In genomic region chr1:228415853-228416216, GRCh38 we compare ENCODE assay signal across 1 cellular context.
TF ChIP-seq lines count a peak whose summit lies in the region.

No MANE protein-coding gene starts in this region.

TF ChIP-seq in K562, 482 proteins besides CTCF, POLR2A, EP300 and RAD21:
- TF ChIP-seq PBX2 (CRISPR knock-in tag; IDR thresholded peaks at IDR 0.05; ENCODE audit: low read depth) = no peak
- TF ChIP-seq PBX2 (tag; conservative IDR thresholded peaks at IDR 0.05; ENCODE audit: low read depth) = no peak
- TF ChIP-seq MBD1 (CRISPR knock-in tag; IDR thresholded peaks at IDR 0.05) = peak; percentile 68; the same call in 1 of the 2 replicates
- no peak for TF ChIP-seq NR2F6 (CRISPR knock-in tag; IDR thresholded peaks at IDR 0.05)
- peak in 1 of 2 experiments; percentile 87; a peak in 1 of 4 replicates for TF ChIP-seq KDM1A (IDR thresholded peaks at IDR 0.05)
